Comparison of ENCODE assay signal across 8 cellular contexts in genomic region chr1:224498574-224499170, GRCh38.
DNase-seq lines count a peak whose midpoint lies in the region; TF ChIP-seq lines count a peak whose summit lies in the region.

No MANE protein-coding gene starts in this region.

- H3K4me3 Mint-ChIP-seq in T-helper 1 cell treated with Interleukin-12 subunit alpha and Interleukin-12 subunit beta and Interleukin-4 antibody, amounts not matched to agents 30 μg/mL and 1 μg/mL, for 36 hours: peak overlapping the region; percentile 74

- H3K27ac ChIP-seq in A673 (ENCODE audit: low read depth, low read length, poor library complexity, severe bottlenecking) (peak overlapping the region; percentile 88), rectal smooth muscle tissue (ENCODE audit: low read depth, low read length) (peak overlapping the region; percentile 53), SJCRH30 (no peak overlapping the region)

- no peaks in the 10 kb centered on the region for H3K27me3 Mint-ChIP-seq in T-helper 1 cell treated with Interleukin-12 subunit alpha and Interleukin-12 subunit beta and Interleukin-4 antibody, amounts not matched to agents 30 μg/mL and 1 μg/mL, for 36 hours (ENCODE audit: low read depth)

- CTCF ChIA-PET in A673 (lab: Charles Lee): interaction anchor here (0.6 kb wide), 1 partner anchor 41 kb away, joined by 3 read pairs; no protein-coding TSS in a partner anchor

- H3K36me3 Mint-ChIP-seq in T-helper 1 cell treated with Interleukin-12 subunit alpha and Interleukin-12 subunit beta and Interleukin-4 antibody, amounts not matched to agents 30 μg/mL and 1 μg/mL, for 36 hours (ENCODE audit: low read depth): peaks cover 7% of the 10 kb centered on the region

- no peak for TF ChIP-seq CTCF in A673 (conservative IDR thresholded peaks at IDR 0.05; ENCODE audit: low read depth, low read length)

- POLR2A ChIA-PET in A673 (lab: Charles Lee; ENCODE audit: low non-redundant PET): no interaction called here

- BruUV-seq in A673 (replicated peaks; lab: Mats Ljungman, UMichigan): no TSS peak

- H3K27ac Mint-ChIP-seq in T-helper 1 cell treated with Interleukin-12 subunit alpha and Interleukin-12 subunit beta and Interleukin-4 antibody, amounts not matched to agents 30 μg/mL and 1 μg/mL, for 36 hours: peak overlapping the region; percentile 94

- no peak overlapping the region for H3K9ac ChIP-seq in rectal smooth muscle tissue (ENCODE audit: low read length)

- H3K27me3 ChIP-seq in A673 (replicated peaks; ENCODE audit: insufficient read depth, low read depth, low read length, poor library complexity) (no peaks in the 10 kb centered on the region), rectal smooth muscle tissue (ENCODE audit: control insufficient read depth, insufficient read depth, low read length) (no peaks in the 10 kb centered on the region), SJCRH30 (no peaks in the 10 kb centered on the region)

- H3K36me3 ChIP-seq in A673 (ENCODE audit: insufficient read depth, low read length, poor library complexity, severe bottlenecking): no peaks in the 10 kb centered on the region
- no peaks in the 10 kb centered on the region for H3K36me3 ChIP-seq in rectal smooth muscle tissue (ENCODE audit: control insufficient read depth, insufficient read depth, low read length)
- H3K36me3 ChIP-seq in SJCRH30: 0 out of 2 replicates have a peak, but pooled peaks cover 2% of the 10 kb centered on the region

- H3K4me3 ChIP-seq in A673 (ENCODE audit: low read depth, low read length, poor library complexity, severe bottlenecking): no peak overlapping the region
- no peak overlapping the region for H3K4me3 ChIP-seq in rectal smooth muscle tissue (ENCODE audit: low read length)
- H3K4me3 ChIP-seq in SJCRH30: no peak overlapping the region

- peaks cover 13% of the 10 kb centered on the region for H3K9me3 Mint-ChIP-seq in T-helper 1 cell treated with Interleukin-12 subunit alpha and Interleukin-12 subunit beta and Interleukin-4 antibody, amounts not matched to agents 30 μg/mL and 1 μg/mL, for 36 hours

- DNase-seq in A673 (ENCODE audit: low spot score): peak; percentile 62
- DNase-seq in H4 (ENCODE audit: low spot score): peak; percentile 65
- peak; percentile 23 for DNase-seq in fibroblast of gingiva (ENCODE audit: low read depth)
- no peak for DNase-seq in NCI-H510A (lab: John Stamatoyannopoulos, UW)
- no peak for DNase-seq in SJCRH30
- DNase-seq in mucosa of gallbladder (ENCODE audit: low spot score): no peak

- H3K4me1 Mint-ChIP-seq in T-helper 1 cell treated with Interleukin-12 subunit alpha and Interleukin-12 subunit beta and Interleukin-4 antibody, amounts not matched to agents 30 μg/mL and 1 μg/mL, for 36 hours (ENCODE audit: low read depth): peaks cover 64% of the 10 kb centered on the region

- intact Hi-C loops in A673 (cut with micrococcal nuclease; ENCODE audit: unreplicated experiment): no loop called here

- H3K4me1 ChIP-seq in A673 (ENCODE audit: insufficient read depth, low read length, poor library complexity, severe bottlenecking) (peaks cover 68% of the 10 kb centered on the region), rectal smooth muscle tissue (ENCODE audit: control insufficient read depth, insufficient read depth, low read length) (peaks cover 14% of the 10 kb centered on the region), SJCRH30 (peaks cover 10% of the 10 kb centered on the region)

- H3K9me3 ChIP-seq in A673 (ENCODE audit: low read depth, low read length, poor library complexity, severe bottlenecking) (peaks cover 5% of the 10 kb centered on the region), SJCRH30 (replicated peaks) (peaks cover 8% of the 10 kb centered on the region)

Comparison
In these comparisons a context has a peak if more than half of its experiments do, and no peak if none do; other contexts are left out.
1. DNase-seq: peak in A673 (single experiment), H4 (single experiment) and fibroblast of gingiva (single experiment); none in NCI-H510A (single experiment), SJCRH30 (0 of 2) and mucosa of gallbladder (single experiment).